8 cellular contexts compared by ENCODE assay signal in genomic region chr11:69674267-69674885, GRCh38. TPM values are rescaled to one million over a fixed set of nuclear protein-coding genes. Genes with fewer than 3 reads are reported as not detected.
DNase-seq lines count a peak whose midpoint lies in the region; ATAC-seq and TF ChIP-seq lines count a peak whose summit lies in the region.

No MANE protein-coding gene starts in this region.

- peak overlapping the region; percentile 97 for H3K4me3 Mint-ChIP-seq in activated naive CD4-positive, alpha-beta T cell treated with anti-CD3 and anti-CD28 coated beads, Interleukin-2, amount 10 ng/mL, durations not matched to agents 7 days and 5 days

- no peaks in the 10 kb centered on the region for H3K9me3 Mint-ChIP-seq in activated naive CD4-positive, alpha-beta T cell treated with anti-CD3 and anti-CD28 coated beads, Interleukin-2, amount 10 ng/mL, durations not matched to agents 7 days and 5 days

- H3K9me3 ChIP-seq in left ventricle myocardium inferior (replicated peaks) (no peaks in the 10 kb centered on the region), sigmoid colon (no peaks in the 10 kb centered on the region)

- intact Hi-C loops in left ventricle myocardium inferior (cut with micrococcal nuclease) (no loop called here), sigmoid colon (cut with DNase I) (loop anchor here (10.0 kb wide), 2 partner anchors 720 to 770 kb away; partner anchors contain the start of genes CTTN, IGHMBP2 and MRPL21)

- TF ChIP-seq POLR2A in sigmoid colon (IDR thresholded peaks at IDR 0.05): no peak

- H3K36me3 ChIP-seq in left ventricle myocardium inferior (peaks cover 31% of the 10 kb centered on the region), sigmoid colon (peaks cover 0 to 22% (median 6%) of the 10 kb centered on the region in 4 donors)

- H3K27me3 ChIP-seq in left ventricle myocardium inferior (ENCODE audit: low read depth) (no peaks in the 10 kb centered on the region), sigmoid colon (no peaks in the 10 kb centered on the region)

- no peak for ATAC-seq in HG02571 (IDR thresholded peaks at IDR 0.05; ENCODE audit: unreplicated experiment)

- CTCF ChIA-PET in activated naive CD4-positive, alpha-beta T cell treated with anti-CD3 and anti-CD28 coated beads, Interleukin-2, amount 10 ng/mL, durations not matched to agents 7 days and 5 days (lab: Charles Lee): interaction anchor here (1.8 kb wide), 1 partner anchor 30 kb away, joined by 5 read pairs; no protein-coding TSS in a partner anchor

- H3K27ac ChIP-seq in left ventricle myocardium inferior (replicated peaks) (peak overlapping the region; percentile 88), sigmoid colon (peak overlapping the region; percentile 85 to 89 (median 89))

- peak overlapping the region; percentile 92 for H3K4me3 ChIP-seq in left ventricle myocardium inferior
- peak overlapping the region; percentile 88 to 99 (median 96) for H3K4me3 ChIP-seq in sigmoid colon

- peaks cover 19% of the 10 kb centered on the region for H3K36me3 Mint-ChIP-seq in activated naive CD4-positive, alpha-beta T cell treated with anti-CD3 and anti-CD28 coated beads, Interleukin-2, amount 10 ng/mL, durations not matched to agents 7 days and 5 days

- WGBS in sigmoid colon, 2 donors: 14 to 21% methylated on average over 18 of the region's 18 CpGs

- TF ChIP-seq CTCF in left ventricle myocardium inferior (IDR thresholded peaks at IDR 0.05; ENCODE audit: borderline replicate concordance) (no peak), sigmoid colon (IDR thresholded peaks at IDR 0.05) (no peak)

- H3K4me1 Mint-ChIP-seq in activated naive CD4-positive, alpha-beta T cell treated with anti-CD3 and anti-CD28 coated beads, Interleukin-2, amount 10 ng/mL, durations not matched to agents 7 days and 5 days: peaks cover 30% of the 10 kb centered on the region

- H3K27ac Mint-ChIP-seq in activated naive CD4-positive, alpha-beta T cell treated with anti-CD3 and anti-CD28 coated beads, Interleukin-2, amount 10 ng/mL, durations not matched to agents 7 days and 5 days: peak overlapping the region; percentile 80

- H3K27me3 Mint-ChIP-seq in activated naive CD4-positive, alpha-beta T cell treated with anti-CD3 and anti-CD28 coated beads, Interleukin-2, amount 10 ng/mL, durations not matched to agents 7 days and 5 days: peaks cover 19% of the 10 kb centered on the region

- peak; percentile 62 for DNase-seq in Daoy (ENCODE audit: low read depth)
- DNase-seq in HuH-7.5 (ENCODE audit: low spot score): peak; percentile 55
- peak; percentile 28 for DNase-seq in activated naive CD4-positive, alpha-beta T cell treated with anti-CD3 and anti-CD28 coated beads, Interleukin-2, amount 10 ng/mL, durations not matched to agents 7 days and 5 days
- DNase-seq in left ventricle myocardium inferior: no peak
- DNase-seq in sigmoid colon: peak; percentile 67
- no peak for DNase-seq in foreskin melanocyte
- DNase-seq in superior temporal gyrus (ENCODE audit: extremely low spot score): no peak

- TF ChIP-seq EP300 in sigmoid colon (IDR thresholded peaks at IDR 0.05): no peak

- H3K4me1 ChIP-seq in left ventricle myocardium inferior (peaks cover 45% of the 10 kb centered on the region), sigmoid colon (peaks cover 0 to 37% (median 33%) of the 10 kb centered on the region in 4 donors)

RNA-seq across cellular contexts. Expression of gene LTO1, which starts 0.8 kb away (rescaled TPM):
- 11.2 and 17.1 TPM in 2 replicates for total RNA-seq in Daoy (2014; rRNA removed; shearing (Covaris generic))
- total RNA-seq in left ventricle myocardium inferior (8.9 TPM), sigmoid colon (10 to 100 TPM; 19.3 to 42.9 (median 21.0) TPM)
- 10 to 100 TPM; 12.0 to 25.7 (median 16.2) TPM for polyA plus RNA-seq in sigmoid colon

RNA-seq across cellular contexts. Expression of gene FGF19, which starts 29.4 kb away (rescaled TPM):
- total RNA-seq in Daoy (2014; rRNA removed; shearing (Covaris generic)): not detected in 2 replicates
- total RNA-seq in left ventricle myocardium inferior (not detected), sigmoid colon (not detected)
- polyA plus RNA-seq in sigmoid colon: not detected

RNA-seq across cellular contexts. Expression of gene CCND1, which starts 33.4 kb away (rescaled TPM):
- total RNA-seq in Daoy (2014; rRNA removed; shearing (Covaris generic)): 180 and 264 TPM in 2 replicates
- total RNA-seq in left ventricle myocardium inferior (160 TPM), sigmoid colon (10 to 100 TPM in 3 of 4 donors, 1 to 10 TPM in 1; 7.7 to 56.8 (median 31.1) TPM)
- polyA plus RNA-seq in sigmoid colon: 10 to 100 TPM; 12.0 to 18.8 (median 14.8) TPM

Comparison
In these comparisons a context has a peak if more than half of its experiments do, and no peak if none do; other contexts are left out.
1. DNase-seq: peak in Daoy (single experiment), HuH-7.5 (single experiment), activated naive CD4-positive, alpha-beta T cell treated with anti-CD3 and anti-CD28 coated beads, Interleukin-2, amount 10 ng/mL, durations not matched to agents 7 days and 5 days (single experiment) and sigmoid colon (single experiment); none in left ventricle myocardium inferior (single experiment), foreskin melanocyte (single experiment) and superior temporal gyrus (single experiment).